ENCODE assay signal across 1 cellular context in genomic region chr14:94461526-94462218, GRCh38.
A peak's percentile ranks its signal among the peaks of the same experiment; 100 is the strongest.
TF ChIP-seq lines count a peak whose summit lies in the region.

No MANE protein-coding gene starts in this region.

TF ChIP-seq in HepG2, 621 proteins besides CTCF, POLR2A, EP300 and RAD21 (continued from another document and continues in another):
- TF ChIP-seq ZNF407 (CRISPR knock-in tag; IDR thresholded peaks at IDR 0.05; ENCODE audit: not compliant biosample characterization) (no peak), SP2 (CRISPR knock-in tag; IDR thresholded peaks at IDR 0.05) (no peak), ATF7 (IDR thresholded peaks at IDR 0.05) (peak; percentile 67), ATF7 (CRISPR knock-in tag; IDR thresholded peaks at IDR 0.05) (no peak), TFAP4 (IDR thresholded peaks at IDR 0.05; ENCODE audit: borderline replicate concordance, low read depth) (no peak), RFX3 (CRISPR knock-in tag; IDR thresholded peaks at IDR 0.05) (no peak), HDAC1 (CRISPR knock-in tag; IDR thresholded peaks at IDR 0.05) (no peak), ZBTB38 (CRISPR knock-in tag; IDR thresholded peaks at IDR 0.05) (peak; percentile 94), SMC3 (IDR thresholded peaks at IDR 0.05; ENCODE audit: low read length) (no peak), ZNF691 (CRISPR knock-in tag; IDR thresholded peaks at IDR 0.05; ENCODE audit: borderline replicate concordance, low read depth) (no peak), ZSCAN31 (CRISPR knock-in tag; IDR thresholded peaks at IDR 0.05; ENCODE audit: low read depth) (no peak), CBX5 (CRISPR knock-in tag; IDR thresholded peaks at IDR 0.05; ENCODE audit: borderline replicate concordance) (no peak), KDM6A (CRISPR knock-in tag; IDR thresholded peaks at IDR 0.05; ENCODE audit: low read depth) (no peak), ZNF646 (CRISPR knock-in tag; IDR thresholded peaks at IDR 0.05) (no peak), KDM2A (CRISPR knock-in tag; IDR thresholded peaks at IDR 0.05; ENCODE audit: borderline replicate concordance, low read depth) (no peak), ZNF710 (CRISPR knock-in tag; IDR thresholded peaks at IDR 0.05; ENCODE audit: borderline replicate concordance) (no peak), ATF3 (CRISPR knock-in tag; IDR thresholded peaks at IDR 0.05) (no peak), SETDB1 (CRISPR knock-in tag; IDR thresholded peaks at IDR 0.05; ENCODE audit: borderline replicate concordance) (no peak), ZFP91 (CRISPR knock-in tag; IDR thresholded peaks at IDR 0.05; ENCODE audit: borderline replicate concordance) (0 out of 2 replicates have a peak, but pooled peaks have one; percentile 27), TP53 (CRISPR knock-in tag; conservative IDR thresholded peaks at IDR 0.05) (no peak), ZBTB33 (CRISPR knock-in tag; IDR thresholded peaks at IDR 0.05) (peak; percentile 95), IKZF5 (CRISPR knock-in tag; IDR thresholded peaks at IDR 0.05) (no peak), SSRP1 (CRISPR knock-in tag; IDR thresholded peaks at IDR 0.05) (no peak), MIER3 (CRISPR knock-in tag; IDR thresholded peaks at IDR 0.05; ENCODE audit: borderline replicate concordance) (no peak), ZC3H4 (CRISPR knock-in tag; IDR thresholded peaks at IDR 0.05; ENCODE audit: borderline replicate concordance) (no peak), ZNF619 (CRISPR knock-in tag; IDR thresholded peaks at IDR 0.05) (no peak), NRL (CRISPR knock-in tag; IDR thresholded peaks at IDR 0.05; ENCODE audit: borderline replicate concordance) (peak; percentile 69; the same call in 1 of the 2 replicates)
